In the genomic region with DNA sequence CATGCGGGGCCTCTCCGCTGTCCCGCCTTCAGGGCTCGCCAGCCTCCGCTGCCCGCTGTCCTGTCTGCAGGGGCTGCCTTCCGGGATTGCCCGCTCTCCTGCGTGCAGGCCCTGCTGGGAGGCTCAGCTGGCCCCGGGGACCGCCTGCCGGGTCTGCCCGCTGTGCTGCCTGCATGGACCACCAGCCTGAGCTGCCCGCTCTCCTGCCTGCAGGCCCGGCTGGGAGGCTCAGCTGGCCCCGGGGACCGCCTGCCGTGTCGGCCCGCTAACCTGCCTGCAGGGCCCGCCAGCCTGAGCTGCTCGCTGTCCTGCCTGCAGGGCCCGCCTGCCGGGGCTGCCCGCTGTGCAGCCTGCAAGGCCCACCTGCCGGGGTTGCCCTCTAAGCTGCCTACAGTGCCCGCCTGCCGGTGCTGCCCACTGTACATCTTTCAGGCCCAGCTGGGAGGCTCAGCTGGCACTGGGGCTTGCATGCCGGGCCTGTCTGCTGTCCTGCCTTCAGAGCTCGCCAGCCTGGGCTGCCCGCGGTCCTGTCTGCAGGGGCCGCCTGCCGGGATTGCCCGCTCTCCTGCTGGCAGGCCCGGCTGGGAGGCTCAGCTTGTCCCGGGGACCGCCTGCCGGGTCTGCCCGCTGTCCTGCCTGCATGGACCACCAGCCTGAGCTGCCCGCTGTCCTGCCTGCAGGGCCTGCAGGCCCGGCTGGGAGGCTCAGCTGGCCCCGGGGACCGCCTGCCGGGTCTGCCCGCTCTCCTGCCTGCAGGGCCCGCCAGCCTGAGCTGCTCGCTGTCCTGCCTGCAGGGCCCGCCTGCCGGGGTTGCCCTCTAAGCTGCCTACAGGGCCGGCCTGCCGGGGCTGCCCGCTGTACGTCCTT, we compare ENCODE assay signal across 8 cellular contexts.
A peak's percentile ranks its signal among the peaks of the same experiment; 100 is the strongest.
DNase-seq lines count a peak whose midpoint lies in the region; ATAC-seq and TF ChIP-seq lines count a peak whose summit lies in the region.

No MANE protein-coding gene starts in this region.

- H3K27ac ChIP-seq in aorta (ENCODE audit: low read depth in 1 of 2, low read length in 2 of 2), result peak overlapping the region; percentile 12 to 85

- CTCF ChIA-PET in activated B cell treated with CpG ODN at 0.5 μM for 24 hours (lab: Charles Lee), result interaction anchor here (1.0 kb wide), 1 partner anchor 191 kb away, joined by 3 read pairs; no protein-coding TSS in a partner anchor

- peaks cover 37% of the 10 kb centered on the region for H3K9me3 Mint-ChIP-seq in activated B cell treated with CpG ODN at 0.5 μM for 24 hours

- H3K4me3 Mint-ChIP-seq in activated B cell treated with CpG ODN at 0.5 μM for 24 hours, result peak overlapping the region; percentile 64

- intact Hi-C loops in activated B cell treated with CpG ODN at 0.5 μM for 24 hours (cut with micrococcal nuclease) (no loop called here), aorta (cut with DNase I) (no loop called here)

- POLR2A ChIA-PET in activated B cell treated with CpG ODN at 0.5 μM for 24 hours (lab: Charles Lee), result interaction anchor here (0.9 to 2.4 kb wide), 4 partner anchors 165 to 1600 kb away, joined by 3 to 22 read pairs (median 4); a partner anchor contains a TSS

- 24 to 35% methylated on average over 41 to 54 of the region's 54 CpGs for WGBS in aorta, 2 donors

- H3K27me3 Mint-ChIP-seq in activated B cell treated with CpG ODN at 0.5 μM for 24 hours, result no peaks in the 10 kb centered on the region

- H3K36me3 Mint-ChIP-seq in activated B cell treated with CpG ODN at 0.5 μM for 24 hours (ENCODE audit: low read depth), result peaks cover 7% of the 10 kb centered on the region

- peak overlapping the region; percentile 54 for H3K27ac Mint-ChIP-seq in activated B cell treated with CpG ODN at 0.5 μM for 24 hours

- TF ChIP-seq CTCF in activated B cell treated with CpG ODN at 0.5 μM for 24 hours (IDR thresholded peaks at IDR 0.05) (no peak), BE2C (IDR thresholded peaks at IDR 0.05; ENCODE audit: low read depth, low read length) (no peak)

- peak; percentile 35 for DNase-seq in DMS153 (lab: John Stamatoyannopoulos, UW)
- DNase-seq in DMS153 treated with DMSO at 0.1 percent for 48 hours (lab: John Stamatoyannopoulos, UW; ENCODE audit: unreplicated experiment), result no peak
- peak; percentile 59 for DNase-seq in activated B cell treated with CpG ODN at 0.5 μM for 24 hours
- peak; percentile 85 for DNase-seq in dermis blood vessel endothelial cell
- DNase-seq in renal cortical epithelial cell (ENCODE audit: low read depth), result peak; percentile 11
- peak in 1 of 2 donors; percentile 80 for DNase-seq in aorta
- no peak for DNase-seq in islet precursor cell
- no peak for DNase-seq in BE2C

- peaks cover 9% of the 10 kb centered on the region for H3K4me1 Mint-ChIP-seq in activated B cell treated with CpG ODN at 0.5 μM for 24 hours

- H3K27me3 ChIP-seq in aorta (ENCODE audit: control insufficient read depth in 1 of 2, insufficient read depth in 2 of 2, low read length in 1 of 2), result no peaks in the 10 kb centered on the region
- H3K27me3 ChIP-seq in BE2C, result no peaks in the 10 kb centered on the region

- peak; percentile 71 for ATAC-seq in activated B cell treated with CpG ODN at 0.5 μM for 24 hours (ENCODE audit: low read depth)
- ATAC-seq in aorta (ENCODE audit: low FRiP score), result peak; percentile 86

- peaks cover 6% of the 10 kb centered on the region for H3K9me3 ChIP-seq in aorta (ENCODE audit: control insufficient read depth, low read length)
- H3K9me3 ChIP-seq in BE2C, result no peaks in the 10 kb centered on the region

- no peaks in the 10 kb centered on the region for H3K36me3 ChIP-seq in aorta (ENCODE audit: control insufficient read depth in 1 of 2, insufficient read depth in 2 of 2, low read length in 1 of 2)
- H3K36me3 ChIP-seq in BE2C, result no peaks in the 10 kb centered on the region

- H3K4me1 ChIP-seq in aorta (ENCODE audit: control insufficient read depth in 1 of 2, insufficient read depth in 2 of 2, low read length in 2 of 2) (no peaks in the 10 kb centered on the region), BE2C (no peaks in the 10 kb centered on the region)

- H3K4me3 ChIP-seq in aorta (ENCODE audit: low read length in 2 of 2) (peak overlapping the region; percentile 27 to 59), BE2C (ENCODE audit: low read depth, low read length) (no peak overlapping the region)

Comparison
In these comparisons a context has a peak if more than half of its experiments do, and no peak if none do; other contexts are left out.
1. DNase-seq: peak in DMS153 (single experiment), activated B cell treated with CpG ODN at 0.5 μM for 24 hours (single experiment), dermis blood vessel endothelial cell (single experiment) and renal cortical epithelial cell (single experiment); none in DMS153 treated with DMSO at 0.1 percent for 48 hours (single experiment), islet precursor cell (single experiment) and BE2C (single experiment).